Comparison of ENCODE assay signal across 8 cellular contexts in genomic region chr3:32238027-32238815, GRCh38. TPM values are rescaled to one million over a fixed set of nuclear protein-coding genes. Genes with fewer than 3 reads are reported as not detected.
DNase-seq lines count a peak whose midpoint lies in the region; ATAC-seq and TF ChIP-seq lines count a peak whose summit lies in the region.

CMTM8 (plus strand) TSS chr3:32238680; CDS start chr3:32238973, 293 bp downstream.

- H3K27ac ChIP-seq in prostate gland (peak within 1 kb of the TSS; percentile 61 to 70), aorta (ENCODE audit: low read depth in 1 of 2, low read length in 2 of 2) (no peak within 1 kb of the TSS)

- no peaks in the 10 kb centered on the region for H3K27me3 ChIP-seq in prostate gland (replicated peaks; ENCODE audit: insufficient read depth)
- H3K27me3 ChIP-seq in aorta (ENCODE audit: control insufficient read depth in 1 of 2, insufficient read depth in 2 of 2, low read length in 1 of 2) = no peaks in the 10 kb centered on the region

- no peaks in the 10 kb centered on the region for H3K36me3 ChIP-seq in prostate gland
- no peaks in the 10 kb centered on the region for H3K36me3 ChIP-seq in aorta (ENCODE audit: control insufficient read depth in 1 of 2, insufficient read depth in 2 of 2, low read length in 1 of 2)

- intact Hi-C loops in Right ventricle myocardium inferior (cut with DNase I) = loop anchor here (1.0 to 5.0 kb wide), 3 partner anchors 37 to 58 kb away; no protein-coding TSS in a partner anchor
- intact Hi-C loops in prostate gland (cut with DNase I) = no loop called here
- intact Hi-C loops in aorta (cut with DNase I) = no loop called here

- no peaks in the 10 kb centered on the region for H3K9me3 ChIP-seq in prostate gland
- peaks cover 1% of the 10 kb centered on the region for H3K9me3 ChIP-seq in aorta (ENCODE audit: control insufficient read depth, low read length)

- H3K4me1 ChIP-seq in prostate gland (replicated peaks) (no peaks in the 10 kb centered on the region), aorta (ENCODE audit: control insufficient read depth in 1 of 2, insufficient read depth in 2 of 2, low read length in 2 of 2) (no peaks in the 10 kb centered on the region)

- TF ChIP-seq POLR2A in Raji (IDR thresholded peaks at IDR 0.05; ENCODE audit: insufficient read depth, low read depth, low read length) (peak; percentile 44), prostate gland (IDR thresholded peaks at IDR 0.05) (peak; percentile 55)

- no peak for TF ChIP-seq CTCF in prostate gland (IDR thresholded peaks at IDR 0.05)

- WGBS in prostate gland = under 1% methylated on average over 61 of the region's 80 CpGs
- 1% methylated on average over 38 to 80 of the region's 80 CpGs for WGBS in aorta, 2 donors

- ATAC-seq in Right ventricle myocardium inferior (peak; percentile 78), aorta (ENCODE audit: low FRiP score) (peak; percentile 77)

- DNase-seq in NCI-H1417 (lab: John Stamatoyannopoulos, UW) (peak; percentile 39 to 85 (median 79)), NCI-H1417 treated with DMSO at 0.1 percent for 48 hours (lab: John Stamatoyannopoulos, UW) (no peak), HT1080 (ENCODE audit: low read depth) (peak; percentile 26), activated gamma-delta T cell treated with Interleukin-2 at 50 U/mL for 16 hours (peak; percentile 38), Right ventricle myocardium inferior (ENCODE audit: missing footprints) (peak; percentile 76), prostate gland (ENCODE audit: low spot score) (peak; percentile 60), aorta (peak; percentile 64 to 79)

- peak within 1 kb of the TSS; percentile 58 to 74 for H3K4me3 ChIP-seq in prostate gland
- peak within 1 kb of the TSS; percentile 80 to 86 for H3K4me3 ChIP-seq in aorta (ENCODE audit: low read length in 2 of 2)

RNA-seq across cellular contexts. Expression of gene CMTM8, which starts in this region (rescaled TPM):
- total RNA-seq in HT1080 (2014; rRNA removed; shearing (Covaris generic)) = 3.2 and 10.4 TPM in 2 replicates
- 10.0 and 11.2 TPM in 2 replicates for polyA plus RNA-seq in HT1080 (2015; cell fraction: cytosol; rRNA removed)
- 3.2 and 4.2 TPM in 2 replicates for polyA plus RNA-seq in HT1080 (2015; cell fraction: nucleus; rRNA removed)
- total RNA-seq in Right ventricle myocardium inferior = 6.3 TPM
- 10 to 100 TPM; 28.8 to 30.3 TPM for total RNA-seq in prostate gland
- 1 to 10 TPM; 2.9 to 6.8 TPM for total RNA-seq in aorta
- 1 to 10 TPM in 1 of 2 donors, under 1 TPM in 1; 0.63 to 1.8 TPM for polyA plus RNA-seq in aorta

Comparison
In these comparisons a context has a peak if more than half of its experiments do, and no peak if none do; other contexts are left out.
1. H3K27ac ChIP-seq: peak in prostate gland (2 of 2); none in aorta (0 of 2).